2 cellular contexts compared by ENCODE assay signal in genomic region chr15:75161106-75161505, GRCh38.
A peak's percentile ranks its signal among the peaks of the same experiment; 100 is the strongest.
TF ChIP-seq lines count a peak whose summit lies in the region.

No MANE protein-coding gene starts in this region.

TF ChIP-seq in IMR-90, 13 proteins besides CTCF, POLR2A, EP300 and RAD21:
- TF ChIP-seq BHLHE40 (IDR thresholded peaks at IDR 0.05; ENCODE audit: low read depth, low read length) (no peak), MAZ (IDR thresholded peaks at IDR 0.05; ENCODE audit: borderline replicate concordance, low read depth, low read length) (no peak), MAFK (IDR thresholded peaks at IDR 0.05; ENCODE audit: low read depth, low read length) (no peak), ELK1 (IDR thresholded peaks at IDR 0.05; ENCODE audit: borderline replicate concordance, low read depth, low read length) (no peak), FOS (IDR thresholded peaks at IDR 0.05; ENCODE audit: low read depth, low read length) (no peak), USF2 (IDR thresholded peaks at IDR 0.05; ENCODE audit: low read depth, low read length) (no peak), RCOR1 (IDR thresholded peaks at IDR 0.05; ENCODE audit: insufficient replicate concordance, low read length) (no peak), MXI1 (IDR thresholded peaks at IDR 0.05; ENCODE audit: borderline replicate concordance, low read depth, low read length) (no peak), CEBPB (IDR thresholded peaks at IDR 0.05; ENCODE audit: low read depth, low read length) (no peak), RFX5 (IDR thresholded peaks at IDR 0.05; ENCODE audit: low read depth, low read length) (no peak), SMC3 (IDR thresholded peaks at IDR 0.05; ENCODE audit: low read depth, low read length) (no peak), NFE2L2 (IDR thresholded peaks at IDR 0.05; ENCODE audit: low read depth, low read length) (no peak), CHD1 (IDR thresholded peaks at IDR 0.05; ENCODE audit: low read depth, low read length) (no peak)

TF ChIP-seq in K562, 482 proteins besides CTCF, POLR2A, EP300 and RAD21:
- peak; percentile 72 for TF ChIP-seq ZKSCAN3 (CRISPR knock-in tag; IDR thresholded peaks at IDR 0.05)
- no peak for TF ChIP-seq TRIM28 (IDR thresholded peaks at IDR 0.05)
